11 cellular contexts compared by ENCODE assay signal in the genomic region with DNA sequence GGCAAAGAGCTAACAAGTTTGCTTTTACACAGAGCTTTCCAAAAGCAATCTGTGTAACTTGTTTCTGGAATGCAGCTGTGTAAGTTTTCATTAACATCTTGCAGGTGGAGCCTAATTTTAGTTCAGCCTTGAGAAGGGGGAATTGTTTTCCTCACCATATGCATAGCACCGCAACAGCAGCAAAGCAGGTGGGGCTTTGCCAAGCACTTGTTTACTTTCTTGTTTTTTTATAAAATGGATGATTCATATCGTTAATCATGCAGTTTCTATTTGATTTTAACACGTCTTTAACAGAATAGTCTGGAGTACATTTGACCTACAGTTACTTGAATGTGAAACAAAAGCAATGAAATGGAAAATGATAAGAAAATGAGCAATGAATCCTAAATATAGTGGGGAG.
A peak's percentile ranks its signal among the peaks of the same experiment; 100 is the strongest.
DNase-seq lines count a peak whose midpoint lies in the region; ATAC-seq and TF ChIP-seq lines count a peak whose summit lies in the region.
"Had no signal": no experiment of that assay in that cellular context is flagged by ENCODE, and none has a peak within 500 bp of the region (broad histone marks: within the 10 kb centered on the region; RNA-seq: fewer than 3 reads in every experiment).

No MANE protein-coding gene starts in this region.

- intact Hi-C loops in Panc1 (cut with micrococcal nuclease; ENCODE audit: unreplicated experiment) = no loop called here

- H3K36me3 Mint-ChIP-seq in natural killer cell treated with Interleukin-12 subunit alpha and Interleukin-12 subunit beta and Interleukin-15 and Interleukin-18, amount 100 ng/mL, for 72 hours = peaks cover 5% of the 10 kb centered on the region

- H3K36me3 ChIP-seq in Panc1 (ENCODE audit: control insufficient read depth, insufficient read depth, low read length) = no peaks in the 10 kb centered on the region
- no peaks in the 10 kb centered on the region for H3K36me3 ChIP-seq in stomach smooth muscle (ENCODE audit: control insufficient read depth in 2 of 2, insufficient read depth in 2 of 2, low read length in 2 of 2)
- H3K36me3 ChIP-seq: uterus had no signal

- H3K4me1 ChIP-seq in Panc1 (ENCODE audit: control insufficient read depth, insufficient read depth, low read length) (peaks cover 20% of the 10 kb centered on the region), stomach smooth muscle (ENCODE audit: control insufficient read depth, insufficient read depth, low read length) (peaks cover 8% of the 10 kb centered on the region)

- H3K4me1 Mint-ChIP-seq in natural killer cell treated with Interleukin-12 subunit alpha and Interleukin-12 subunit beta and Interleukin-15 and Interleukin-18, amount 100 ng/mL, for 72 hours (ENCODE audit: low read depth in 2 of 2) = no peaks in the 10 kb centered on the region

- H3K27me3 Mint-ChIP-seq in natural killer cell treated with Interleukin-12 subunit alpha and Interleukin-12 subunit beta and Interleukin-15 and Interleukin-18, amount 100 ng/mL, for 72 hours = no peaks in the 10 kb centered on the region

- H3K27me3 ChIP-seq in Panc1 (ENCODE audit: control insufficient read depth, insufficient read depth, low read length) = no peaks in the 10 kb centered on the region
- H3K27me3 ChIP-seq in stomach smooth muscle (ENCODE audit: control insufficient read depth in 1 of 2, insufficient read depth in 2 of 2, low read length in 2 of 2) = no peaks in the 10 kb centered on the region
- H3K27me3 ChIP-seq: uterus had no signal

- CTCF ChIA-PET in Panc1 (lab: Charles Lee) = no interaction called here

- DNase-seq in NCI-H345 (lab: John Stamatoyannopoulos, UW) (peak; percentile 9), NCI-H345 treated with DMSO at 0.1 percent for 48 hours (lab: John Stamatoyannopoulos, UW; ENCODE audit: unreplicated experiment) (no peak), Panc1 (ENCODE audit: low read depth, low spot score) (no peak), fibroblast of the aortic adventitia (ENCODE audit: low read depth) (peak; percentile 75), GDM1 (lab: John Stamatoyannopoulos, UW) (no peak)
- no peak for DNase-seq in natural killer cell treated with Interleukin-12 subunit alpha and Interleukin-12 subunit beta and Interleukin-15 and Interleukin-18, amount 100 ng/mL, for 72 hours (ENCODE audit: low spot score)
- DNase-seq: activated CD4-positive, alpha-beta T cell treated with anti-CD3 and anti-CD28 coated beads, Interleukin-2, amount 50 U/mL, for 1 hour; Right ventricle myocardium superior; uterus had no signal

- ATAC-seq in Panc1 (peak; percentile 82), HG03196 (IDR thresholded peaks at IDR 0.05; ENCODE audit: unreplicated experiment) (no peak)
- ATAC-seq in natural killer cell treated with Interleukin-12 subunit alpha and Interleukin-12 subunit beta and Interleukin-15 and Interleukin-18, amount 100 ng/mL, for 72 hours = no peak

- H3K27ac ChIP-seq in Panc1 (ENCODE audit: low read length) = peak overlapping the region; percentile 81
- H3K27ac ChIP-seq in stomach smooth muscle (ENCODE audit: low read length) = no peak overlapping the region
- H3K27ac ChIP-seq: uterus had no signal

- TF ChIP-seq CTCF in Panc1 (IDR thresholded peaks at IDR 0.05) (no peak), fibroblast of the aortic adventitia (IDR thresholded peaks at IDR 0.05; ENCODE audit: insufficient read depth, low read length) (no peak)

- no peak overlapping the region for H3K4me3 Mint-ChIP-seq in natural killer cell treated with Interleukin-12 subunit alpha and Interleukin-12 subunit beta and Interleukin-15 and Interleukin-18, amount 100 ng/mL, for 72 hours

- H3K4me3 ChIP-seq in Panc1 (ENCODE audit: low read depth in 2 of 2, low read length in 2 of 2) (no peak overlapping the region), fibroblast of the aortic adventitia (ENCODE audit: low read depth, low read length) (no peak overlapping the region), stomach smooth muscle (ENCODE audit: low read length in 2 of 2) (peak overlapping the region; percentile 15 to 40)
- H3K4me3 ChIP-seq: uterus had no signal

- BruUV-seq in Panc1 (replicated peaks; lab: Mats Ljungman, UMichigan) = no TSS peak

- in situ Hi-C loops in Panc1 (cut with HindIII; ENCODE audit: low pct_unique_long_range_greater_than_20kb, low sequenced_read_pairs) = no loop called here

- H3K9me3 Mint-ChIP-seq in natural killer cell treated with Interleukin-12 subunit alpha and Interleukin-12 subunit beta and Interleukin-15 and Interleukin-18, amount 100 ng/mL, for 72 hours = peaks cover 18% of the 10 kb centered on the region

- no peak overlapping the region for H3K27ac Mint-ChIP-seq in natural killer cell treated with Interleukin-12 subunit alpha and Interleukin-12 subunit beta and Interleukin-15 and Interleukin-18, amount 100 ng/mL, for 72 hours

- H3K9me3 ChIP-seq in Panc1 (ENCODE audit: control insufficient read depth, insufficient read depth, low read depth, low read length) = no peaks in the 10 kb centered on the region; the same call in 1 of the 2 replicates
- no peaks in the 10 kb centered on the region for H3K9me3 ChIP-seq in stomach smooth muscle (ENCODE audit: control insufficient read depth in 2 of 2, low read length in 2 of 2)
- H3K9me3 ChIP-seq: uterus had no signal

- POLR2A ChIA-PET in Panc1 (lab: Charles Lee) = no interaction called here

- no peak overlapping the region for H3K9ac ChIP-seq in stomach smooth muscle (ENCODE audit: low read length in 2 of 2)

Comparison
In these comparisons a context has a peak if more than half of its experiments do, and no peak if none do; other contexts are left out.
1. DNase-seq: peak in NCI-H345 (single experiment) and fibroblast of the aortic adventitia (single experiment); none in NCI-H345 treated with DMSO at 0.1 percent for 48 hours (single experiment), Panc1 (single experiment), natural killer cell treated with Interleukin-12 subunit alpha and Interleukin-12 subunit beta and Interleukin-15 and Interleukin-18, amount 100 ng/mL, for 72 hours (single experiment) and GDM1 (single experiment).
2. H3K4me3 ChIP-seq: peak in stomach smooth muscle (2 of 2); none in Panc1 (0 of 2) and fibroblast of the aortic adventitia (single experiment).